Comparison of ENCODE assay signal across 8 cellular contexts in genomic region chr16:75065149-75065807, GRCh38. TPM values are rescaled to one million over a fixed set of nuclear protein-coding genes. Genes with fewer than 3 reads are reported as not detected.
A peak's percentile ranks its signal among the peaks of the same experiment; 100 is the strongest.
DNase-seq lines count a peak whose midpoint lies in the region; ATAC-seq and TF ChIP-seq lines count a peak whose summit lies in the region.

No MANE protein-coding gene starts in this region.

- intact Hi-C loops in activated CD4-positive, alpha-beta T cell treated with anti-CD3 and anti-CD28 coated beads for 36 hours (cut with DNase I, micrococcal nuclease) = loop anchor here in 1 of 2 experiments (2.0 kb wide), 1 partner anchor 54 kb away; no protein-coding TSS in a partner anchor

- peak overlapping the region; percentile 56 for H3K4me3 Mint-ChIP-seq in activated CD4-positive, alpha-beta T cell treated with anti-CD3 and anti-CD28 coated beads for 36 hours

- H3K27ac Mint-ChIP-seq in activated CD4-positive, alpha-beta T cell treated with anti-CD3 and anti-CD28 coated beads for 36 hours = peak overlapping the region; percentile 74

- POLR2A ChIA-PET in activated CD4-positive, alpha-beta T cell treated with anti-CD3 and anti-CD28 coated beads for 36 hours (lab: Charles Lee) = no interaction called here

- peak; percentile 67 for DNase-seq in activated CD4-positive, alpha-beta T cell treated with anti-CD3 and anti-CD28 coated beads for 36 hours
- DNase-seq in erythroblast (lab: John Stamatoyannopoulos, UW) (peak; percentile 72 to 80), ecto neural progenitor cell (ENCODE audit: low spot score) (no peak)
- DNase-seq in stimulated activated CD8-positive, alpha-beta memory T cell treated with anti-CD3 and anti-CD28 coated beads, Interleukin-2, amount 100 ng/mL, for 48 hours (ENCODE audit: low read depth in 2 of 2) = peak; percentile 11 to 14

- no peaks in the 10 kb centered on the region for H3K36me3 Mint-ChIP-seq in activated CD4-positive, alpha-beta T cell treated with anti-CD3 and anti-CD28 coated beads for 36 hours (ENCODE audit: low read depth)

- no peaks in the 10 kb centered on the region for H3K27me3 Mint-ChIP-seq in activated CD4-positive, alpha-beta T cell treated with anti-CD3 and anti-CD28 coated beads for 36 hours

- ATAC-seq in HG03064 (IDR thresholded peaks at IDR 0.05; ENCODE audit: low read depth, unreplicated experiment) (peak; percentile 48), HG03457 (IDR thresholded peaks at IDR 0.05; ENCODE audit: unreplicated experiment) (no peak), GM21528 (IDR thresholded peaks at IDR 0.05; ENCODE audit: low FRiP score, unreplicated experiment) (no peak), HG03025 (IDR thresholded peaks at IDR 0.05; ENCODE audit: low FRiP score, unreplicated experiment) (no peak)
- peak; percentile 82 for ATAC-seq in activated CD4-positive, alpha-beta T cell treated with anti-CD3 and anti-CD28 coated beads for 36 hours

- H3K4me1 Mint-ChIP-seq in activated CD4-positive, alpha-beta T cell treated with anti-CD3 and anti-CD28 coated beads for 36 hours = peaks cover 44% of the 10 kb centered on the region

- TF ChIP-seq POLR2A in erythroblast (IDR thresholded peaks at IDR 0.05; ENCODE audit: low read length) = peak; percentile 24

- CTCF ChIA-PET in activated CD4-positive, alpha-beta T cell treated with anti-CD3 and anti-CD28 coated beads for 36 hours (lab: Charles Lee) = interaction anchor here (0.6 to 2.7 kb wide), 8 partner anchors 32 to 557 kb away, joined by 3 to 12 read pairs (median 3); no protein-coding TSS in a partner anchor

- H3K9me3 Mint-ChIP-seq in activated CD4-positive, alpha-beta T cell treated with anti-CD3 and anti-CD28 coated beads for 36 hours (ENCODE audit: low read depth) = peaks cover 2% of the 10 kb centered on the region

RNA-seq across cellular contexts. Expression of gene LDHD, which starts 51.3 kb away (rescaled TPM):
- total RNA-seq in activated CD4-positive, alpha-beta T cell treated with anti-CD3 and anti-CD28 coated beads for 36 hours = under 1 TPM in 1 of 2 experiments, not detected in 1; 0.21 TPM

Comparison
In these comparisons a context has a peak if more than half of its experiments do, and no peak if none do; other contexts are left out.
1. ATAC-seq: peak in HG03064 (single experiment) and activated CD4-positive, alpha-beta T cell treated with anti-CD3 and anti-CD28 coated beads for 36 hours (single experiment); none in HG03457 (single experiment), GM21528 (single experiment) and HG03025 (single experiment).